18 cellular contexts compared by ENCODE assay signal in genomic region chr19:18390075-18390909, GRCh38. TPM values are rescaled to one million over a fixed set of nuclear protein-coding genes. Genes with fewer than 3 reads are reported as not detected.
DNase-seq lines count a peak whose midpoint lies in the region; ATAC-seq and TF ChIP-seq lines count a peak whose summit lies in the region.
"Had no signal": no experiment of that assay in that cellular context is flagged by ENCODE, and none has a peak within 500 bp of the region (broad histone marks: within the 10 kb centered on the region; RNA-seq: fewer than 3 reads in every experiment).

No MANE protein-coding gene starts in this region.

- peaks cover 7% of the 10 kb centered on the region for H3K36me3 Mint-ChIP-seq in osteocyte (ENCODE audit: unreplicated experiment)

- H3K27me3 Mint-ChIP-seq in osteocyte (ENCODE audit: unreplicated experiment): no peaks in the 10 kb centered on the region
- H3K27me3 Mint-ChIP-seq: central memory CD8-positive, alpha-beta T cell had no signal

- H3K9me3 Mint-ChIP-seq in osteocyte (ENCODE audit: unreplicated experiment): no peaks in the 10 kb centered on the region
- H3K9me3 Mint-ChIP-seq: activated CD4-positive, alpha-beta memory T cell treated with anti-CD3 and anti-CD28 coated beads, Interleukin-2, amount 10 ng/mL, durations not matched to agents 7 days and 5 days; activated T-helper 1 cell treated with anti-CD3 and anti-CD28 coated beads, Interleukin-12 subunit alpha, Interleukin-12 subunit beta, Interleukin-2, Interleukin-4 antibody, amounts not matched to agents 30 ng/mL and 10 ng/mL and 1 ng/mL, durations not matched to agents 14 hours and 24 hours and 36 hours; central memory CD8-positive, alpha-beta T cell had no signal

- peak overlapping the region; percentile 32 for H3K4me3 Mint-ChIP-seq in osteocyte (ENCODE audit: unreplicated experiment)
- H3K4me3 Mint-ChIP-seq: activated CD4-positive, alpha-beta memory T cell treated with anti-CD3 and anti-CD28 coated beads, Interleukin-2, amount 10 ng/mL, durations not matched to agents 7 days and 5 days had no signal

- ATAC-seq in HG03439 (IDR thresholded peaks at IDR 0.05; ENCODE audit: unreplicated experiment): no peak
- ATAC-seq: stimulated activated naive CD8-positive, alpha-beta T cell treated with anti-CD3 and anti-CD28 coated beads, Interleukin-15, Interleukin-2, amounts not matched to agents 100 U/mL and 50 U/mL, for 24 hours had no signal

- peaks cover 38% of the 10 kb centered on the region for H3K4me1 Mint-ChIP-seq in osteocyte (ENCODE audit: unreplicated experiment)

- DNase-seq in G401 (ENCODE audit: low spot score): peak; percentile 48
- peak; percentile 77 for DNase-seq in NCI-H2171 (lab: John Stamatoyannopoulos, UW)
- DNase-seq in cerebellar cortex (ENCODE audit: low spot score): peak; percentile 73
- DNase-seq in osteocyte (ENCODE audit: extremely low spot score, unreplicated experiment): no peak
- no peak for DNase-seq in UCSD-AML1 (lab: John Stamatoyannopoulos, UW; ENCODE audit: unreplicated experiment)
- no peak for DNase-seq in ureter (ENCODE audit: low spot score)
- DNase-seq: activated CD4-positive, alpha-beta memory T cell treated with anti-CD3 and anti-CD28 coated beads, Interleukin-2, amount 10 ng/mL, durations not matched to agents 7 days and 5 days; C1 segment of cervical spinal cord; GDM1; MG63; small intestine; stimulated activated naive CD8-positive, alpha-beta T cell treated with anti-CD3 and anti-CD28 coated beads, Interleukin-15, Interleukin-2, amounts not matched to agents 100 U/mL and 50 U/mL, for 24 hours had no signal

- in situ Hi-C loops in G401 (cut with HindIII; ENCODE audit: low sequenced_read_pairs): no loop called here

- H3K27ac Mint-ChIP-seq in osteocyte (ENCODE audit: unreplicated experiment): peak overlapping the region; percentile 32
- H3K27ac Mint-ChIP-seq: activated CD4-positive, alpha-beta memory T cell treated with anti-CD3 and anti-CD28 coated beads, Interleukin-2, amount 10 ng/mL, durations not matched to agents 7 days and 5 days; activated T-helper 1 cell treated with anti-CD3 and anti-CD28 coated beads, Interleukin-12 subunit alpha, Interleukin-12 subunit beta, Interleukin-2, Interleukin-4 antibody, amounts not matched to agents 30 ng/mL and 10 ng/mL and 1 ng/mL, durations not matched to agents 14 hours and 24 hours and 36 hours had no signal

- TF ChIP-seq CTCF in osteocyte (IDR thresholded peaks at IDR 0.05): no peak

RNA-seq across cellular contexts. Expression of gene GDF15, which starts 4.3 kb away (rescaled TPM):
- total RNA-seq in G401 (2014; rRNA removed; shearing (Covaris generic)): 143 and 217 TPM in 2 replicates
- total RNA-seq in osteocyte (41.9 and 47.9 TPM in 2 replicates), ureter (84.1 TPM)
- total RNA-seq: activated CD4-positive, alpha-beta memory T cell treated with anti-CD3 and anti-CD28 coated beads, Interleukin-2, amount 10 ng/mL, durations not matched to agents 7 days and 5 days; activated T-helper 1 cell treated with anti-CD3 and anti-CD28 coated beads, Interleukin-12 subunit alpha, Interleukin-12 subunit beta, Interleukin-2, Interleukin-4 antibody, amounts not matched to agents 30 ng/mL and 10 ng/mL and 1 ng/mL, durations not matched to agents 14 hours and 24 hours and 36 hours; mononuclear cell had no signal

RNA-seq across cellular contexts. Expression of gene LRRC25, which starts 7.1 kb away (rescaled TPM):
- total RNA-seq in G401 (2014; rRNA removed; shearing (Covaris generic)): not detected in 2 replicates
- total RNA-seq in osteocyte (0.16 TPM in 1 of 2 replicates, not detected in the other), ureter (3.6 TPM)
- total RNA-seq: activated CD4-positive, alpha-beta memory T cell treated with anti-CD3 and anti-CD28 coated beads, Interleukin-2, amount 10 ng/mL, durations not matched to agents 7 days and 5 days; activated T-helper 1 cell treated with anti-CD3 and anti-CD28 coated beads, Interleukin-12 subunit alpha, Interleukin-12 subunit beta, Interleukin-2, Interleukin-4 antibody, amounts not matched to agents 30 ng/mL and 10 ng/mL and 1 ng/mL, durations not matched to agents 14 hours and 24 hours and 36 hours; hepatocyte; SK-MEL-5 had no signal

RNA-seq across cellular contexts. Expression of gene SSBP4, which starts 28.9 kb away (rescaled TPM):
- total RNA-seq in G401 (2014; rRNA removed; shearing (Covaris generic)): 272 and 351 TPM in 2 replicates
- 82.9 and 102 TPM in 2 replicates for total RNA-seq in osteocyte
- total RNA-seq in ureter: 74.7 TPM

RNA-seq across cellular contexts. Expression of gene ISYNA1, which starts 47.6 kb away (rescaled TPM):
- total RNA-seq in G401 (2014; rRNA removed; shearing (Covaris generic)): 251 and 359 TPM in 2 replicates
- total RNA-seq in osteocyte (159 and 178 TPM in 2 replicates), ureter (116 TPM)

RNA-seq across cellular contexts. Expression of gene PGPEP1, which starts 49.9 kb away (rescaled TPM):
- total RNA-seq in G401 (2014; rRNA removed; shearing (Covaris generic)): 6.5 and 14.1 TPM in 2 replicates
- total RNA-seq in osteocyte (36.1 and 38.5 TPM in 2 replicates), ureter (48.5 TPM)

Comparison
In these comparisons a context has a peak if more than half of its experiments do, and no peak if none do; other contexts are left out.
1. DNase-seq: peak in G401 (single experiment), NCI-H2171 (single experiment) and cerebellar cortex (single experiment); none in osteocyte (single experiment), UCSD-AML1 (single experiment) and ureter (single experiment).